In genomic region chr11:44982496-44983062, GRCh38 we compare ENCODE assay signal across 29 cellular contexts.
"Had no signal": no experiment of that assay in that cellular context is flagged by ENCODE, and none has a peak within 500 bp of the region (broad histone marks: within the 10 kb centered on the region; RNA-seq: fewer than 3 reads in every experiment).

No MANE protein-coding gene starts in this region.

- H3K27ac Mint-ChIP-seq: activated CD4-positive, alpha-beta memory T cell treated with anti-CD3 and anti-CD28 coated beads for 36 hours; activated naive CD4-positive, alpha-beta T cell treated with anti-CD3 and anti-CD28 coated beads for 36 hours; activated naive CD8-positive, alpha-beta T cell treated with anti-CD3 and anti-CD28 coated beads, Interleukin-2, amount 10 ng/mL, durations not matched to agents 7 days and 5 days; T-helper 2 cell treated with Interferon-gamma antibody and Interleukin-4, amounts not matched to agents 5 μg/mL and 100 μg/mL, for 36 hours had no signal

- H3K4me1 Mint-ChIP-seq: brain had no signal

- H3K27ac ChIP-seq: ascending aorta, cardiac muscle cell, coronary artery, dorsolateral prefrontal cortex, gastrocnemius medialis, left ventricle myocardium inferior, neutrophil, ovary, prostate gland, testis, transverse colon had no signal

- H3K4me3 ChIP-seq: ascending aorta, cardiac muscle cell, coronary artery, dorsolateral prefrontal cortex, gastrocnemius medialis, left ventricle myocardium inferior, lung, mucosa of descending colon, ovary, prostate gland, testis, transverse colon had no signal

- H3K4me1 ChIP-seq: ascending aorta, testis had no signal

- H3K9me3 ChIP-seq: ascending aorta, gastrocnemius medialis, left ventricle myocardium inferior, mucosa of descending colon, neutrophil, ovary, prostate gland, testis, transverse colon had no signal

- DNase-seq: activated CD4-positive, alpha-beta memory T cell treated with anti-CD3 and anti-CD28 coated beads for 36 hours; activated CD4-positive, alpha-beta T cell treated with anti-CD3 and anti-CD28 coated beads for 48 hours; activated CD8-positive, alpha-beta memory T cell treated with anti-CD3 and anti-CD28 coated beads, Interleukin-2, amount 50 U/mL, for 48 hours; activated effector memory CD4-positive, alpha-beta T cell treated with Interleukin-2 at 50 U/mL for 16 hours; activated naive CD4-positive, alpha-beta T cell treated with anti-CD3 and anti-CD28 coated beads for 36 hours; activated naive CD8-positive, alpha-beta T cell treated with anti-CD3 and anti-CD28 coated beads, Interleukin-2, amount 10 ng/mL, durations not matched to agents 7 days and 5 days; effector memory CD4-positive, alpha-beta T cell; erythroblast; gastrocnemius medialis; glutamatergic neuron; left ventricle myocardium inferior; mesendoderm; mucosa of descending colon; ovary; retina; stimulated activated naive CD4-positive, alpha-beta T cell treated with Interleukin-2 at 50 U/mL for 16 hours; T-helper 1 cell; testis; transverse colon had no signal

- H3K27me3 Mint-ChIP-seq: activated CD4-positive, alpha-beta memory T cell treated with anti-CD3 and anti-CD28 coated beads for 36 hours; brain; natural killer cell treated with Interleukin-12 subunit alpha and Interleukin-12 subunit beta and Interleukin-15 and Interleukin-18, amount 100 ng/mL, for 72 hours had no signal

- H3K27me3 ChIP-seq: ascending aorta, cardiac muscle cell, gastrocnemius medialis, neutrophil, ovary, testis, transverse colon had no signal

- ATAC-seq: gastrocnemius medialis; mucosa of descending colon; natural killer cell treated with Interleukin-12 subunit alpha and Interleukin-12 subunit beta and Interleukin-15 and Interleukin-18, amount 100 ng/mL, for 72 hours had no signal

- H3K4me3 Mint-ChIP-seq: activated CD4-positive, alpha-beta memory T cell treated with anti-CD3 and anti-CD28 coated beads for 36 hours; activated naive CD4-positive, alpha-beta T cell treated with anti-CD3 and anti-CD28 coated beads for 36 hours; activated naive CD8-positive, alpha-beta T cell treated with anti-CD3 and anti-CD28 coated beads, Interleukin-2, amount 10 ng/mL, durations not matched to agents 7 days and 5 days; brain; T-helper 2 cell treated with Interferon-gamma antibody and Interleukin-4, amounts not matched to agents 5 μg/mL and 100 μg/mL, for 36 hours had no signal

- H3K36me3 ChIP-seq: ascending aorta, cardiac muscle cell, gastrocnemius medialis, left ventricle myocardium inferior, neutrophil, ovary, prostate gland, transverse colon had no signal

- H3K9me3 Mint-ChIP-seq: activated CD4-positive, alpha-beta memory T cell treated with anti-CD3 and anti-CD28 coated beads for 36 hours; activated naive CD4-positive, alpha-beta T cell treated with anti-CD3 and anti-CD28 coated beads for 36 hours; activated naive CD8-positive, alpha-beta T cell treated with anti-CD3 and anti-CD28 coated beads, Interleukin-2, amount 10 ng/mL, durations not matched to agents 7 days and 5 days; natural killer cell treated with Interleukin-12 subunit alpha and Interleukin-12 subunit beta and Interleukin-15 and Interleukin-18, amount 100 ng/mL, for 72 hours; T-helper 2 cell treated with Interferon-gamma antibody and Interleukin-4, amounts not matched to agents 5 μg/mL and 100 μg/mL, for 36 hours had no signal

- H3K36me3 Mint-ChIP-seq: activated CD4-positive, alpha-beta memory T cell treated with anti-CD3 and anti-CD28 coated beads for 36 hours; activated naive CD8-positive, alpha-beta T cell treated with anti-CD3 and anti-CD28 coated beads, Interleukin-2, amount 10 ng/mL, durations not matched to agents 7 days and 5 days; brain; natural killer cell treated with Interleukin-12 subunit alpha and Interleukin-12 subunit beta and Interleukin-15 and Interleukin-18, amount 100 ng/mL, for 72 hours had no signal
